In genomic region chr6:125791820-125792165, GRCh38 we compare ENCODE assay signal across 8 cellular contexts. TPM values are rescaled to one million over a fixed set of nuclear protein-coding genes. Genes with fewer than 3 reads are reported as not detected.
DNase-seq lines count a peak whose midpoint lies in the region; ATAC-seq, FAIRE-seq and TF ChIP-seq lines count a peak whose summit lies in the region.

No MANE protein-coding gene starts in this region.

- no peak for TF ChIP-seq POLR2A in endothelial cell of umbilical vein (IDR thresholded peaks at IDR 0.05; ENCODE audit: low read depth, low read length)

- FAIRE-seq in endothelial cell of umbilical vein (lab: Jason Lieb, UNC) = no peak

- intact Hi-C loops in PC-3 (cut with micrococcal nuclease) = loop anchor here (2.0 to 5.0 kb wide), 2 partner anchors 67 to 81 kb away; no protein-coding TSS in a partner anchor
- intact Hi-C loops in endothelial cell of umbilical vein (cut with micrococcal nuclease) = loop anchor here (1.0 to 5.0 kb wide), 5 partner anchors 31 to 116 kb away; no protein-coding TSS in a partner anchor

- H3K27ac ChIP-seq in DND-41 (ENCODE audit: low read length) = peak overlapping the region; percentile 82; the same call in 1 of the 2 replicates
- no peak overlapping the region for H3K27ac ChIP-seq in PC-3 (ENCODE audit: low read length)
- peak overlapping the region; percentile 81 for H3K27ac ChIP-seq in endothelial cell of umbilical vein (ENCODE audit: insufficient read depth, low read depth, low read length)
- peak overlapping the region; percentile 94 for H3K27ac ChIP-seq in parathyroid adenoma

- peak overlapping the region; percentile 70 for H3K9ac ChIP-seq in DND-41 (ENCODE audit: low read depth, low read length)
- H3K9ac ChIP-seq in PC-3 (ENCODE audit: low read length) = no peak overlapping the region
- peak overlapping the region; percentile 84 for H3K9ac ChIP-seq in endothelial cell of umbilical vein (replicated peaks; ENCODE audit: extremely low read depth, insufficient read depth, low read length)
- H3K9ac ChIP-seq in parathyroid adenoma = no peak overlapping the region

- H3K9me2 ChIP-seq in PC-3 (replicated peaks; ENCODE audit: low read length) = no peaks in the 10 kb centered on the region

- CTCF ChIA-PET in PC-3 (lab: Charles Lee) = interaction anchor here (0.6 to 1.5 kb wide), 5 partner anchors 66 to 182 kb away, joined by 3 to 4 read pairs (median 3); partner anchors contain the start of gene HINT3
- CTCF ChIA-PET in endothelial cell of umbilical vein (lab: Charles Lee) = interaction anchor here (0.7 to 11.1 kb wide), 33 partner anchors 10 to 203 kb away, joined by 3 to 138 read pairs (median 8); partner anchors contain the start of genes HINT3 and TRMT11

- POLR2A ChIA-PET in PC-3 (lab: Charles Lee; ENCODE audit: unreplicated experiment) (interaction anchor here (0.7 kb wide), 1 partner anchor 461 kb away, joined by 3 read pairs; no protein-coding TSS in a partner anchor), endothelial cell of umbilical vein (lab: Charles Lee) (interaction anchor here (1.0 to 2.6 kb wide), 3 partner anchors 43 to 161 kb away, joined by 3 to 8 read pairs (median 3); no protein-coding TSS in a partner anchor)

- DNase-seq in DND-41 (no peak), PC-3 (no peak), endothelial cell of umbilical vein (ENCODE audit: low read depth, low spot score) (no peak), NCI-H446 treated with DMSO at 0.1 percent for 48 hours (lab: John Stamatoyannopoulos, UW) (no peak), left lobe of liver (ENCODE audit: low spot score) (no peak)
- DNase-seq in activated CD4-positive, alpha-beta T cell treated with anti-CD3 and anti-CD28 coated beads for 4 hours = no peak

- no peaks in the 10 kb centered on the region for H3K9me1 ChIP-seq in endothelial cell of umbilical vein (replicated peaks; ENCODE audit: control insufficient read depth, extremely low read depth, insufficient read depth, low read length)

- no TSS peak for BruUV-seq in PC-3 (replicated peaks; lab: Mats Ljungman, UMichigan)
- BruUV-seq in endothelial cell of umbilical vein (replicated peaks; lab: Mats Ljungman, UMichigan) = no TSS peak

- H3K4me3 ChIP-seq in DND-41 (ENCODE audit: low read depth in 1 of 2, low read length in 2 of 2) (peak overlapping the region; percentile 43 to 64), PC-3 (ENCODE audit: low read length) (peak overlapping the region; percentile 91), endothelial cell of umbilical vein (replicated peaks in 1 of 3; ENCODE audit: insufficient read depth in 1 of 3, low read depth in 1 of 3, low read length in 3 of 3) (peak overlapping the region; percentile 87 to 96 (median 87)), parathyroid adenoma (ENCODE audit: low read depth, low read length) (peak overlapping the region; percentile 72)

- H2AFZ ChIP-seq in DND-41 (ENCODE audit: low read depth, low read length) (peak overlapping the region; percentile 86), PC-3 (ENCODE audit: low read length) (no peak overlapping the region), endothelial cell of umbilical vein (ENCODE audit: low read depth, low read length) (no peak overlapping the region), parathyroid adenoma (peak overlapping the region; percentile 96)

- no peak for TF ChIP-seq CTCF in DND-41 (IDR thresholded peaks at IDR 0.05; ENCODE audit: borderline replicate concordance, extremely low read depth, low read length, poor library complexity, severe bottlenecking)
- no peak for TF ChIP-seq CTCF in PC-3 (conservative IDR thresholded peaks at IDR 0.05; ENCODE audit: low read depth, low read length)
- TF ChIP-seq CTCF in endothelial cell of umbilical vein (IDR thresholded peaks at IDR 0.05; ENCODE audit: extremely low read depth in 1 of 2, insufficient read depth in 1 of 2, low read depth in 1 of 2, low read length in 2 of 2) = no peak
- TF ChIP-seq CTCF in parathyroid adenoma (IDR thresholded peaks at IDR 0.05) = no peak

- H3K79me2 ChIP-seq in DND-41 (ENCODE audit: insufficient read depth, low read length) (peaks cover 51% of the 10 kb centered on the region), PC-3 (ENCODE audit: low read length) (peaks cover 27% of the 10 kb centered on the region), endothelial cell of umbilical vein (ENCODE audit: control insufficient read depth, insufficient read depth, low read length) (peaks cover 44% of the 10 kb centered on the region), parathyroid adenoma (peaks cover 12% of the 10 kb centered on the region)

- H3F3A ChIP-seq in PC-3 (ENCODE audit: low read length, unreplicated experiment) = no peaks in the 10 kb centered on the region

- H4K20me1 ChIP-seq in DND-41 (ENCODE audit: insufficient read depth, low read length) (no peaks in the 10 kb centered on the region), PC-3 (ENCODE audit: low read length) (no peaks in the 10 kb centered on the region), endothelial cell of umbilical vein (replicated peaks; ENCODE audit: control insufficient read depth, extremely low read depth, insufficient read depth, low read length) (no peaks in the 10 kb centered on the region)

- H3K9me3 ChIP-seq in DND-41 (ENCODE audit: insufficient read depth, low read length, severe bottlenecking) = no peaks in the 10 kb centered on the region
- no peaks in the 10 kb centered on the region for H3K9me3 ChIP-seq in PC-3 (ENCODE audit: low read length)
- H3K9me3 ChIP-seq in endothelial cell of umbilical vein (replicated peaks; ENCODE audit: control insufficient read depth, insufficient read depth, low read length) = no peaks in the 10 kb centered on the region
- H3K9me3 ChIP-seq in parathyroid adenoma (ENCODE audit: control insufficient read depth, low read length) = no peaks in the 10 kb centered on the region

- dilution Hi-C loops in endothelial cell of umbilical vein (cut with MboI; ENCODE audit: extremely low pct_ligation_motif_present, low sequenced_read_pairs) = no loop called here

- H3K4me2 ChIP-seq in DND-41 (ENCODE audit: insufficient read depth, low read length) (peak overlapping the region; percentile 65), PC-3 (ENCODE audit: low read length) (peak overlapping the region; percentile 95), endothelial cell of umbilical vein (ENCODE audit: insufficient read depth, low read length) (peak overlapping the region; percentile 98), parathyroid adenoma (ENCODE audit: low read length) (peak overlapping the region; percentile 91)

- H3K27me3 ChIP-seq in DND-41 (ENCODE audit: insufficient read depth, low read length, poor library complexity) (no peaks in the 10 kb centered on the region), PC-3 (ENCODE audit: low read length) (no peaks in the 10 kb centered on the region), endothelial cell of umbilical vein (ENCODE audit: control insufficient read depth in 2 of 2, insufficient read depth in 2 of 2, low read length in 2 of 2) (no peaks in the 10 kb centered on the region), parathyroid adenoma (ENCODE audit: control insufficient read depth, insufficient read depth, low read length) (no peaks in the 10 kb centered on the region)

- ATAC-seq in DND-41 (ENCODE audit: insufficient read depth, low read depth) (no peak), PC-3 (no peak), HG03520 (IDR thresholded peaks at IDR 0.05; ENCODE audit: unreplicated experiment) (no peak), left lobe of liver (no peak)

- H3K36me3 ChIP-seq in DND-41 (ENCODE audit: insufficient read depth, low read length) = no peaks in the 10 kb centered on the region
- no peaks in the 10 kb centered on the region for H3K36me3 ChIP-seq in PC-3 (ENCODE audit: low read depth, low read length)
- H3K36me3 ChIP-seq in endothelial cell of umbilical vein (ENCODE audit: control insufficient read depth in 2 of 2, extremely low read depth in 1 of 2, insufficient read depth in 2 of 2, low read length in 2 of 2) = no peaks in the 10 kb centered on the region
- no peaks in the 10 kb centered on the region for H3K36me3 ChIP-seq in parathyroid adenoma (ENCODE audit: control insufficient read depth, insufficient read depth, low read length)

- H3K4me1 ChIP-seq in DND-41 (ENCODE audit: insufficient read depth, low read length) (peaks cover 41% of the 10 kb centered on the region), PC-3 (ENCODE audit: insufficient read depth, low read length) (peaks cover 48% of the 10 kb centered on the region), endothelial cell of umbilical vein (ENCODE audit: control insufficient read depth, extremely low read depth, insufficient read depth, low read length) (peaks cover 43% of the 10 kb centered on the region), parathyroid adenoma (peaks cover 9% of the 10 kb centered on the region)

TF ChIP-seq in endothelial cell of umbilical vein, 7 proteins besides CTCF, POLR2A, EP300 and RAD21:
- TF ChIP-seq GATA2 (IDR thresholded peaks at IDR 0.05; ENCODE audit: insufficient read depth, insufficient read length, low read depth, low read length) = no peak
TF ChIP-seq in endothelial cell of umbilical vein: peak in this region for 0.

RNA-seq across cellular contexts. Expression of gene NCOA7, which starts 1.0 kb away (rescaled TPM):
- total RNA-seq in PC-3 (2014; rRNA removed) (12.1 and 13.4 TPM in 2 replicates), endothelial cell of umbilical vein (58.2 and 71.2 TPM in 2 replicates), left lobe of liver (12.4 TPM)
- 20.3 and 27.7 TPM in 2 replicates for polyA plus RNA-seq in endothelial cell of umbilical vein
- 25.3 and 29.9 TPM in 2 replicates for polyA plus RNA-seq in endothelial cell of umbilical vein (2011; cell fraction: cytosol; rRNA removed)
- polyA plus RNA-seq in endothelial cell of umbilical vein (2011; cell fraction: nucleus; rRNA removed) = 57.9 and 62.1 TPM in 2 replicates
- polyA plus RNA-seq in endothelial cell of umbilical vein (2012) = 39.7 and 40.1 TPM in 2 replicates
- 111 and 159 TPM in 2 replicates for polyA minus RNA-seq in endothelial cell of umbilical vein
- 52.8 TPM for polyA minus RNA-seq in endothelial cell of umbilical vein (2011; cell fraction: cytosol; rRNA and poly(A)+ RNA removed)
- polyA minus RNA-seq in endothelial cell of umbilical vein (2011; cell fraction: nucleus; rRNA and poly(A)+ RNA removed) = 62.9 and 65.0 TPM in 2 replicates

RNA-seq across cellular contexts. Expression of gene HEY2, which starts 42.4 kb away (rescaled TPM):
- total RNA-seq in PC-3 (2014; rRNA removed) (not detected in 2 replicates), endothelial cell of umbilical vein (not detected in 2 replicates), left lobe of liver (2.3 TPM)
- 0.03 and 0.07 TPM in 2 replicates for polyA plus RNA-seq in endothelial cell of umbilical vein
- polyA plus RNA-seq in endothelial cell of umbilical vein (2011; cell fraction: cytosol; rRNA removed) = 0.03 TPM in 2 replicates
- 0.10 and 0.26 TPM in 2 replicates for polyA plus RNA-seq in endothelial cell of umbilical vein (2011; cell fraction: nucleus; rRNA removed)
- 0.74 and 0.92 TPM in 2 replicates for polyA plus RNA-seq in endothelial cell of umbilical vein (2012)
- polyA minus RNA-seq in endothelial cell of umbilical vein = not detected in 2 replicates
- polyA minus RNA-seq in endothelial cell of umbilical vein (2011; cell fraction: cytosol; rRNA and poly(A)+ RNA removed) = not detected
- polyA minus RNA-seq in endothelial cell of umbilical vein (2011; cell fraction: nucleus; rRNA and poly(A)+ RNA removed) = not detected in 2 replicates

Comparison
In these comparisons a context has a peak if more than half of its experiments do, and no peak if none do; other contexts are left out.
1. H2AFZ ChIP-seq: peak in DND-41 (single experiment) and parathyroid adenoma (single experiment); none in PC-3 (single experiment) and endothelial cell of umbilical vein (single experiment).
2. H3K9ac ChIP-seq: peak in DND-41 (single experiment) and endothelial cell of umbilical vein (single experiment); none in PC-3 (single experiment) and parathyroid adenoma (single experiment).
3. Peak in every context shown above with its lines, with median percentiles within 50 percentile points of each other: H3K4me2 ChIP-seq and H3K4me3 ChIP-seq.